ENCODE assay signal across 1 cellular context in the genomic region with DNA sequence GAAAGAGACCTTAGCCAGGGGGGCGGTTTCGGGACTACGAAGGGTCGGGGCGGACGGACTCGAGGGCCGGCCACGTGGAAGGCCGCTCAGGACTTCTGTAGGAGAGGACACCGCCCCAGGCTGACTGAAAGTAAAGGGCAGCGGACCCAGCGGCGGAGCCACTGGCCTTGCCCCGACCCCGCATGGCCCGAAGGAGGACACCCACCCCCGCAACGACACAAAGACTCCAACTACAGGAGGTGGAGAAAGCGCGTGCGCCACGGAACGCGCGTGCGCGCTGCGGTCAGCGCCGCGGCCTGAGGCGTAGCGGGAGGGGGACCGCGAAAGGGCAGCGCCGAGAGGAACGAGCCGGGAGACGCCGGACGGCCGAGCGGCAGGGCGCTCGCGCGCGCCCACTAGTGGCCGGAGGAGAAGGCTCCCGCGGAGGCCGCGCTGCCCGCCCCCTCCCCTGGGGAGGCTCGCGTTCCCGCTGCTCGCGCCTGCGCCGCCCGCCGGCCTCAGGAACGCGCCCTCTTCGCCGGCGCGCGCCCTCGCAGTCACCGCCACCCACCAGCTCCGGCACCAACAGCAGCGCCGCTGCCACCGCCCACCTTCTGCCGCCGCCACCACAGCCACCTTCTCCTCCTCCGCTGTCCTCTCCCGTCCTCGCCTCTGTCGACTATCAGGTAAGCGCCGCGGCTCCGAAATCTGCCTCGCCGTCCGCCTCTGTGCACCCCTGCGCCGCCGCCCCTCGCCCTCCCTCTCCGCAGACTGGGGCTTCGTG.
TF ChIP-seq lines count a peak whose summit lies in the region.

A gene (plus strand): TSS at position 533 of the 763 bp plus-strand sequence. CDS start 67,784 bp downstream, outside the sequence.

TF ChIP-seq in WTC11, 78 proteins besides CTCF, POLR2A, EP300 and RAD21 (continued from another document):
- TF ChIP-seq, protein P1, sequence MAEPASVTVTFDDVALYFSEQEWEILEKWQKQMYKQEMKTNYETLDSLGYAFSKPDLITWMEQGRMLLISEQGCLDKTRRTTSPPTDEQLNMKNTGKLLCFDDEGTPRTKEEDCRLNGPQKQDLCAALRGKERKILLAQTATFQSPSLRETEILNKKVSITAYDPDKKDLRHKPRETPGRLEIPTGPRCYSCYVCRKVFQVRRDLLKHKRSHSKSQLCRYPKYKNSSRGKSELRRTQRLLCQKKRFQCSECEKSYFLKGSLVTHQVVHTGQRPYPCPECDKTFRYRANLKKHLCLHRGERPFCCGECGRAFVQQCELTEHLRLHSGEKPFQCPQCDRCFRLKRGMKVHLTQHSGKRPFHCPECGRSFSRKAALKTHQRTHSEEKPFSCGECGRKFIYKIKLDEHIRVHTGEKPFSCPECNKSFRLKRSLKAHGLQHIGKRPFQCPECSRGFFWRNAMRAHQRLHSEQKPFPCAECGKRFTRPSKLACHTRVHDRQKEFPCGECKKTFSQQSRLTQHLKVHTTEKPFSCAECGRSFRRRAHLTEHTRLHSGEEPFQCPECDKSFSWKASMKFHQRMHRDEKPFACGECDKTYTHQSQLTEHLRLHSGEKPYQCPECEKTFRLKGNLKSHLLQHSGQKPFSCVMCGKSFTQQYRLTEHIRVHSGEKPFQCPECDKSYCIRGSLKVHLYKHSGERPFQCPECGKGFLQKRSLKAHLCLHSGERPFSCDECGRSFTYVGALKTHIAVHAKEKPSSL (CRISPR knock-in tag; conservative IDR thresholded peaks at IDR 0.05): no peak
- TF ChIP-seq OVOL2 (CRISPR knock-in tag; IDR thresholded peaks at IDR 0.05; ENCODE audit: borderline replicate concordance) (no peak), SP1 (CRISPR knock-in tag; conservative IDR thresholded peaks at IDR 0.05) (peak; percentile 73), ATF1 (CRISPR knock-in tag; IDR thresholded peaks at IDR 0.05) (no peak; the same call in 1 of the 2 replicates)
- TF ChIP-seq, protein P2, sequence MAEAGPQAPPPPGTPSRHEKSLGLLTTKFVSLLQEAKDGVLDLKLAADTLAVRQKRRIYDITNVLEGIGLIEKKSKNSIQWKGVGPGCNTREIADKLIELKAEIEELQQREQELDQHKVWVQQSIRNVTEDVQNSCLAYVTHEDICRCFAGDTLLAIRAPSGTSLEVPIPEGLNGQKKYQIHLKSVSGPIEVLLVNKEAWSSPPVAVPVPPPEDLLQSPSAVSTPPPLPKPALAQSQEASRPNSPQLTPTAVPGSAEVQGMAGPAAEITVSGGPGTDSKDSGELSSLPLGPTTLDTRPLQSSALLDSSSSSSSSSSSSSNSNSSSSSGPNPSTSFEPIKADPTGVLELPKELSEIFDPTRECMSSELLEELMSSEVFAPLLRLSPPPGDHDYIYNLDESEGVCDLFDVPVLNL (CRISPR knock-in tag; IDR thresholded peaks at IDR 0.05; ENCODE audit: borderline replicate concordance, low read depth): no peak
